1 cellular context compared by ENCODE assay signal in genomic region chr11:116823031-116823843, GRCh38.
TF ChIP-seq lines count a peak whose summit lies in the region.

Gene APOA4, minus strand, starts transcription at chr11:116823304. Its CDS starts 113 bp downstream, at chr11:116823191.

TF ChIP-seq in HepG2, 621 proteins besides CTCF, POLR2A, EP300 and RAD21 (continued from another document and continues in another):
- TF ChIP-seq ZHX2 (IDR thresholded peaks at IDR 0.05; ENCODE audit: low read depth) = no peak
- TF ChIP-seq ZHX2 (CRISPR knock-in tag; IDR thresholded peaks at IDR 0.05; ENCODE audit: borderline replicate concordance) = no peak
- no peak for TF ChIP-seq NONO (IDR thresholded peaks at IDR 0.05)
- no peak for TF ChIP-seq NONO (CRISPR knock-in tag; conservative IDR thresholded peaks at IDR 0.05)
- TF ChIP-seq TFE3 (CRISPR knock-in tag; IDR thresholded peaks at IDR 0.05) = no peak
- no peak for TF ChIP-seq NR3C1 (CRISPR knock-in tag; IDR thresholded peaks at IDR 0.05)
- TF ChIP-seq, protein P1, sequence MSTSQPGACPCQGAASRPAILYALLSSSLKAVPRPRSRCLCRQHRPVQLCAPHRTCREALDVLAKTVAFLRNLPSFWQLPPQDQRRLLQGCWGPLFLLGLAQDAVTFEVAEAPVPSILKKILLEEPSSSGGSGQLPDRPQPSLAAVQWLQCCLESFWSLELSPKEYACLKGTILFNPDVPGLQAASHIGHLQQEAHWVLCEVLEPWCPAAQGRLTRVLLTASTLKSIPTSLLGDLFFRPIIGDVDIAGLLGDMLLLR (CRISPR knock-in tag; IDR thresholded peaks at IDR 0.05) = no peak
- 0 out of 2 replicates have a peak, but pooled peaks have one; percentile 80 for TF ChIP-seq ZNF572 (CRISPR knock-in tag; IDR thresholded peaks at IDR 0.05)
- no peak for TF ChIP-seq PHF20 (CRISPR knock-in tag; IDR thresholded peaks at IDR 0.05)
- TF ChIP-seq NR1H2 (CRISPR knock-in tag; IDR thresholded peaks at IDR 0.05; ENCODE audit: borderline replicate concordance, low read depth) = no peak
- 0 out of 2 replicates have a peak, but pooled peaks have one; percentile 9 for TF ChIP-seq RXRA (CRISPR knock-in tag; IDR thresholded peaks at IDR 0.05)
- no peak for TF ChIP-seq AGO2 (optimal IDR thresholded peaks at IDR 0.05; ENCODE audit: low read depth, low read length)
- TF ChIP-seq TMF1 (CRISPR knock-in tag; IDR thresholded peaks at IDR 0.05; ENCODE audit: low read depth) = 0 out of 2 replicates have a peak, but pooled peaks have one; percentile 29
- peak; percentile 43 for TF ChIP-seq ZFX (CRISPR knock-in tag; IDR thresholded peaks at IDR 0.05; ENCODE audit: low read depth)
- no peak for TF ChIP-seq ZBTB10 (CRISPR knock-in tag; IDR thresholded peaks at IDR 0.05; ENCODE audit: borderline replicate concordance)
- 0 out of 2 replicates have a peak, but pooled peaks have one; percentile 34 for TF ChIP-seq ZNF263 (CRISPR knock-in tag; IDR thresholded peaks at IDR 0.05)
- TF ChIP-seq FOSL1 (CRISPR knock-in tag; IDR thresholded peaks at IDR 0.05; ENCODE audit: borderline replicate concordance) = no peak
- no peak for TF ChIP-seq TRIM24 (CRISPR knock-in tag; IDR thresholded peaks at IDR 0.05)
- no peak for TF ChIP-seq THYN1 (CRISPR knock-in tag; IDR thresholded peaks at IDR 0.05; ENCODE audit: borderline replicate concordance, low read depth)
- TF ChIP-seq, protein P2, sequence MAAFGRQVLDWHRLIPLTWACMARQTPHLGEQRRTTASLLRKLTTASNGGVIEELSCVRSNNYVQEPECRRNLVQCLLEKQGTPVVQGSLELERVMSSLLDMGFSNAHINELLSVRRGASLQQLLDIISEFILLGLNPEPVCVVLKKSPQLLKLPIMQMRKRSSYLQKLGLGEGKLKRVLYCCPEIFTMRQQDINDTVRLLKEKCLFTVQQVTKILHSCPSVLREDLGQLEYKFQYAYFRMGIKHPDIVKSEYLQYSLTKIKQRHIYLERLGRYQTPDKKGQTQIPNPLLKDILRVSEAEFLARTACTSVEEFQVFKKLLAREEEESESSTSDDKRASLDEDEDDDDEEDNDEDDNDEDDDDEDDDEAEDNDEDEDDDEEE (CRISPR knock-in tag; IDR thresholded peaks at IDR 0.05) = no peak
- TF ChIP-seq ZBTB42 (CRISPR knock-in tag; IDR thresholded peaks at IDR 0.05) = 0 out of 2 replicates have a peak, but pooled peaks have one; percentile 31
- no peak for TF ChIP-seq TSC22D2 (CRISPR knock-in tag; IDR thresholded peaks at IDR 0.05; ENCODE audit: borderline replicate concordance)
- TF ChIP-seq NR2C2 (CRISPR knock-in tag; IDR thresholded peaks at IDR 0.05; ENCODE audit: borderline replicate concordance) = no peak
- TF ChIP-seq USF2 (IDR thresholded peaks at IDR 0.05; ENCODE audit: low read depth, low read length) = no peak
- TF ChIP-seq USF2 (CRISPR knock-in tag; IDR thresholded peaks at IDR 0.05; ENCODE audit: borderline replicate concordance) = no peak
- TF ChIP-seq, protein P3, sequence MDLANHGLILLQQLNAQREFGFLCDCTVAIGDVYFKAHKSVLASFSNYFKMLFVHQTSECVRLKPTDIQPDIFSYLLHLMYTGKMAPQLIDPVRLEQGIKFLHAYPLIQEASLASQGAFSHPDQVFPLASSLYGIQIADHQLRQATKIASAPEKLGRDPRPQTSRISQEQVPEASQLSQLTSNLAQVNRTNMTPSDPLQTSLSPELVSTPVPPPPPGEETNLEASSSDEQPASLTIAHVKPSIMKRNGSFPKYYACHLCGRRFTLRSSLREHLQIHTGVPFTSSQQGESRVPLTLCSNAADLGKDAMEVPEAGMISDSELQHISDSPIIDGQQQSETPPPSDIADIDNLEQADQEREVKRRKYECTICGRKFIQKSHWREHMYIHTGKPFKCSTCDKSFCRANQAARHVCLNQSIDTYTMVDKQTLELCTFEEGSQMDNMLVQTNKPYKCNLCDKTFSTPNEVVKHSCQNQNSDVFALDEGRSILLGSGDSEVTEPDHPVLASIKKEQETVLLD (CRISPR knock-in tag; IDR thresholded peaks at IDR 0.05; ENCODE audit: low read depth) = no peak
- no peak for TF ChIP-seq CSRNP2 (CRISPR knock-in tag; conservative IDR thresholded peaks at IDR 0.05; ENCODE audit: low read depth)
- peak; percentile 56; the same call in 1 of the 2 replicates for TF ChIP-seq SALL1 (CRISPR knock-in tag; IDR thresholded peaks at IDR 0.05)
- TF ChIP-seq KLF13 (CRISPR knock-in tag; IDR thresholded peaks at IDR 0.05) = no peak
- TF ChIP-seq KDM5B (CRISPR knock-in tag; IDR thresholded peaks at IDR 0.05; ENCODE audit: borderline replicate concordance) = peak; percentile 40; the same call in 1 of the 2 replicates
- no peak for TF ChIP-seq DNMT1 (CRISPR knock-in tag; IDR thresholded peaks at IDR 0.05)
- TF ChIP-seq SP140L (CRISPR knock-in tag; IDR thresholded peaks at IDR 0.05; ENCODE audit: borderline replicate concordance) = no peak
- no peak for TF ChIP-seq ZFAT (CRISPR knock-in tag; conservative IDR thresholded peaks at IDR 0.05)
- TF ChIP-seq THAP9 (CRISPR knock-in tag; IDR thresholded peaks at IDR 0.05; ENCODE audit: borderline replicate concordance) = no peak
- TF ChIP-seq, protein P4, sequence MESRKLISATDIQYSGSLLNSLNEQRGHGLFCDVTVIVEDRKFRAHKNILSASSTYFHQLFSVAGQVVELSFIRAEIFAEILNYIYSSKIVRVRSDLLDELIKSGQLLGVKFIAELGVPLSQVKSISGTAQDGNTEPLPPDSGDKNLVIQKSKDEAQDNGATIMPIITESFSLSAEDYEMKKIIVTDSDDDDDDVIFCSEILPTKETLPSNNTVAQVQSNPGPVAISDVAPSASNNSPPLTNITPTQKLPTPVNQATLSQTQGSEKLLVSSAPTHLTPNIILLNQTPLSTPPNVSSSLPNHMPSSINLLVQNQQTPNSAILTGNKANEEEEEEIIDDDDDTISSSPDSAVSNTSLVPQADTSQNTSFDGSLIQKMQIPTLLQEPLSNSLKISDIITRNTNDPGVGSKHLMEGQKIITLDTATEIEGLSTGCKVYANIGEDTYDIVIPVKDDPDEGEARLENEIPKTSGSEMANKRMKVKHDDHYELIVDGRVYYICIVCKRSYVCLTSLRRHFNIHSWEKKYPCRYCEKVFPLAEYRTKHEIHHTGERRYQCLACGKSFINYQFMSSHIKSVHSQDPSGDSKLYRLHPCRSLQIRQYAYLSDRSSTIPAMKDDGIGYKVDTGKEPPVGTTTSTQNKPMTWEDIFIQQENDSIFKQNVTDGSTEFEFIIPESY (CRISPR knock-in tag; IDR thresholded peaks at IDR 0.05) = peak; percentile 10; the same call in 1 of the 2 replicates
- 0 out of 2 replicates have a peak, but pooled peaks have one; percentile 10 for TF ChIP-seq CCDC6 (CRISPR knock-in tag; IDR thresholded peaks at IDR 0.05)
